In genomic region chr15:57538822-57539221, GRCh38 we compare ENCODE assay signal across 26 cellular contexts. TPM values are rescaled to one million over a fixed set of nuclear protein-coding genes. Genes with fewer than 3 reads are reported as not detected.
"Had no signal": no experiment of that assay in that cellular context is flagged by ENCODE, and none has a peak within 500 bp of the region (broad histone marks: within the 10 kb centered on the region; RNA-seq: fewer than 3 reads in every experiment).

No MANE protein-coding gene starts in this region.

- DNase-seq: activated CD4-positive, alpha-beta memory T cell treated with anti-CD3 and anti-CD28 coated beads, Interleukin-2, amount 10 ng/mL, durations not matched to agents 7 days and 5 days; activated CD4-positive, alpha-beta T cell treated with anti-CD3 and anti-CD28 coated beads for 36 hours; activated CD4-positive, alpha-beta T cell treated with anti-CD3 and anti-CD28 coated beads, Interleukin-2, amount 50 U/mL, for 1 hour; activated gamma-delta T cell; activated naive CD4-positive, alpha-beta T cell treated with anti-CD3 and anti-CD28 coated beads for 36 hours; activated T-cell treated with anti-CD3 and anti-CD28 coated beads for 4 hours; activated T-cell treated with anti-CD3 and anti-CD28 coated beads, Interleukin-2, amount 50 U/mL, for 48 hours; amygdala; NCI-H1092 treated with DMSO at 0.1 percent for 48 hours; NCI-H1417 treated with DMSO at 0.1 percent for 48 hours; NCI-H1694; NCI-H2029; NCI-H345; NCI-H510A; NCI-H526 treated with DMSO at 0.1 percent for 48 hours; NCI-H82; SK-N-SH; T-helper 1 cell; WERI-Rb-1 had no signal

- H3K27ac Mint-ChIP-seq: activated CD4-positive, alpha-beta memory T cell treated with anti-CD3 and anti-CD28 coated beads, Interleukin-2, amount 10 ng/mL, durations not matched to agents 7 days and 5 days; activated CD4-positive, alpha-beta T cell treated with anti-CD3 and anti-CD28 coated beads for 36 hours; activated naive CD4-positive, alpha-beta T cell treated with anti-CD3 and anti-CD28 coated beads for 36 hours; activated naive CD8-positive, alpha-beta T cell; activated T-helper 17 cell treated with anti-CD3 and anti-CD28 coated beads, Interleukin-2, amount 50 U/mL, for 72 hours; brain had no signal

- H3K4me3 Mint-ChIP-seq: activated CD4-positive, alpha-beta memory T cell treated with anti-CD3 and anti-CD28 coated beads, Interleukin-2, amount 10 ng/mL, durations not matched to agents 7 days and 5 days; activated CD4-positive, alpha-beta T cell treated with anti-CD3 and anti-CD28 coated beads for 36 hours; activated naive CD4-positive, alpha-beta T cell treated with anti-CD3 and anti-CD28 coated beads for 36 hours; activated naive CD8-positive, alpha-beta T cell; activated T-helper 17 cell treated with anti-CD3 and anti-CD28 coated beads, Interleukin-2, amount 50 U/mL, for 72 hours; brain had no signal

- H3K9ac ChIP-seq: KMS-11, SK-N-SH had no signal

- H3K4me2 ChIP-seq: KMS-11, SK-N-SH had no signal

- H3K27me3 Mint-ChIP-seq: activated naive CD8-positive, alpha-beta T cell had no signal

- H3K36me3 ChIP-seq: WERI-Rb-1 had no signal

- H3K27ac ChIP-seq: KMS-11 had no signal

- H3K9me3 ChIP-seq: SK-N-SH had no signal

- H3K36me3 Mint-ChIP-seq: activated naive CD8-positive, alpha-beta T cell; brain had no signal

- H3K9me3 Mint-ChIP-seq: activated T-helper 17 cell treated with anti-CD3 and anti-CD28 coated beads, Interleukin-2, amount 50 U/mL, for 72 hours had no signal

- ATAC-seq: activated CD4-positive, alpha-beta T cell treated with anti-CD3 and anti-CD28 coated beads for 36 hours; activated T-helper 17 cell treated with anti-CD3 and anti-CD28 coated beads, Interleukin-2, amount 50 U/mL, for 72 hours; Right ventricle myocardium inferior had no signal

RNA-seq across cellular contexts. Expression of gene MYZAP, which starts 52.9 kb away (rescaled TPM):
- total RNA-seq: activated CD8-positive, alpha-beta memory T cell treated with anti-CD3 and anti-CD28 coated beads for 36 hours; activated T-helper 17 cell treated with anti-CD3 and anti-CD28 coated beads, Interleukin-2, amount 50 U/mL, for 72 hours; OCI-LY7 had no signal
